Comparison of ENCODE assay signal across 8 cellular contexts in genomic region chr6:3068329-3069223, GRCh38. TPM values are rescaled to one million over a fixed set of nuclear protein-coding genes. Genes with fewer than 3 reads are reported as not detected.
DNase-seq lines count a peak whose midpoint lies in the region; ATAC-seq and TF ChIP-seq lines count a peak whose summit lies in the region.

RIPK1 (plus strand) TSS chr6:3068494; CDS start chr6:3076824, 8,330 bp downstream.

- H3K4me1 ChIP-seq in adrenal gland (replicated peaks in 1 of 2) (peaks cover 10 to 24% of the 10 kb centered on the region in 2 donors), heart right ventricle (peaks cover 7 to 63% (median 37%) of the 10 kb centered on the region in 9 donors), prostate gland (replicated peaks) (no peaks in the 10 kb centered on the region), urinary bladder (ENCODE audit: insufficient read depth) (peaks cover 1% of the 10 kb centered on the region)

- H3K27me3 ChIP-seq in adrenal gland: no peaks in the 10 kb centered on the region
- no peaks in the 10 kb centered on the region for H3K27me3 ChIP-seq in heart right ventricle
- H3K27me3 ChIP-seq in prostate gland (replicated peaks; ENCODE audit: insufficient read depth): no peaks in the 10 kb centered on the region

- TF ChIP-seq POLR2A in adrenal gland (IDR thresholded peaks at IDR 0.05) (peak; percentile 85 to 86), prostate gland (IDR thresholded peaks at IDR 0.05) (peak; percentile 84)

- H3K4me3 ChIP-seq in GM12875 (ENCODE audit: low read depth, low read length) (peak within 1 kb of the TSS; percentile 75), adrenal gland (peak within 1 kb of the TSS; percentile 32 to 98 (median 96)), heart right ventricle (peak within 1 kb of the TSS; percentile 70 to 99 (median 95)), prostate gland (peak within 1 kb of the TSS; percentile 86 to 94), urinary bladder (ENCODE audit: low read depth, low read length) (peak within 1 kb of the TSS; percentile 79)

- WGBS in adrenal gland, 4 donors: 0 to 2% (median 0%) methylated on average over 3 to 112 of the region's 112 CpGs
- WGBS in heart right ventricle, 2 donors: 0 to 1% methylated on average over 110 to 112 of the region's 112 CpGs
- WGBS in prostate gland: 0% methylated on average over 46 of the region's 112 CpGs
- under 1% methylated on average over 112 of the region's 112 CpGs for WGBS in urinary bladder

- TF ChIP-seq CTCF in GM12875 (IDR thresholded peaks at IDR 0.05; ENCODE audit: borderline replicate concordance, insufficient read depth, low read depth, low read length) (0 out of 2 replicates have a peak, but pooled peaks have one; percentile 25), adrenal gland (IDR thresholded peaks at IDR 0.05) (peak in 1 of 6 experiments; percentile 7), heart right ventricle (IDR thresholded peaks at IDR 0.05) (peak in 7 of 9 donors; percentile 24 to 64 (median 30)), prostate gland (IDR thresholded peaks at IDR 0.05) (peak in 3 of 4 experiments; percentile 41 to 75 (median 55))

- DNase-seq in NCI-H1105 (lab: John Stamatoyannopoulos, UW) (peak; percentile 87), T-helper 1 cell (peak; percentile 88 to 96 (median 92)), adrenal gland (peak; percentile 94 to 96 (median 95)), heart right ventricle (peak; percentile 93 to 96), prostate gland (ENCODE audit: low spot score) (peak; percentile 92)

- ATAC-seq in HG02642 (IDR thresholded peaks at IDR 0.05; ENCODE audit: poor library complexity, unreplicated experiment): peak; percentile 88
- ATAC-seq in heart right ventricle: peak; percentile 86 to 93 (median 90)

- H3K36me3 ChIP-seq in adrenal gland (replicated peaks in 1 of 2) (no peaks in the 10 kb centered on the region), heart right ventricle (peaks cover 0 to 31% (median 0%) of the 10 kb centered on the region in 9 donors), prostate gland (no peaks in the 10 kb centered on the region), urinary bladder (ENCODE audit: insufficient read depth) (no peaks in the 10 kb centered on the region)

- intact Hi-C loops in adrenal gland (cut with DNase I) (no loop called here), heart right ventricle (cut with DNase I) (no loop called here), prostate gland (cut with DNase I) (loop anchor here (2.0 kb wide), 1 partner anchor 50 kb away; the partner anchor contains the start of gene BPHL)

- H3K9me3 ChIP-seq in adrenal gland (replicated peaks in 1 of 3) (no peaks in the 10 kb centered on the region), heart right ventricle (no peaks in the 10 kb centered on the region), prostate gland (no peaks in the 10 kb centered on the region)

- H3K27ac ChIP-seq in adrenal gland (peak within 1 kb of the TSS; percentile 94 to 100 (median 100)), heart right ventricle (peak within 1 kb of the TSS; percentile 97 to 100 (median 100)), prostate gland (peak within 1 kb of the TSS; percentile 98 to 99), urinary bladder (ENCODE audit: low read depth) (peak within 1 kb of the TSS; percentile 99)

RNA-seq across cellular contexts. Expression of gene RIPK1, which starts in this region (rescaled TPM):
- total RNA-seq in adrenal gland (10 to 100 TPM; 17.9 to 21.7 (median 20.3) TPM), heart right ventricle (10 to 100 TPM in 2 of 10 donors, 1 to 10 TPM in 8; 5.1 to 12.2 (median 6.4) TPM), prostate gland (10 to 100 TPM; 21.3 to 23.0 TPM), urinary bladder (24.5 TPM)
- polyA plus RNA-seq in adrenal gland (10 to 100 TPM; 18.9 to 20.9 (median 20.9) TPM), heart right ventricle (10 to 100 TPM in 1 of 2 donors, 1 to 10 TPM in 1; 6.1 to 12.9 TPM), urinary bladder (22.4 TPM)

Comparison
In these comparisons a context has a peak if more than half of its experiments do, and no peak if none do; other contexts are left out.
1. Peak in every context shown above with its lines: DNase-seq, ATAC-seq, H3K4me3 ChIP-seq and H3K27ac ChIP-seq.